Comparison of ENCODE assay signal across 8 cellular contexts in the genomic region with DNA sequence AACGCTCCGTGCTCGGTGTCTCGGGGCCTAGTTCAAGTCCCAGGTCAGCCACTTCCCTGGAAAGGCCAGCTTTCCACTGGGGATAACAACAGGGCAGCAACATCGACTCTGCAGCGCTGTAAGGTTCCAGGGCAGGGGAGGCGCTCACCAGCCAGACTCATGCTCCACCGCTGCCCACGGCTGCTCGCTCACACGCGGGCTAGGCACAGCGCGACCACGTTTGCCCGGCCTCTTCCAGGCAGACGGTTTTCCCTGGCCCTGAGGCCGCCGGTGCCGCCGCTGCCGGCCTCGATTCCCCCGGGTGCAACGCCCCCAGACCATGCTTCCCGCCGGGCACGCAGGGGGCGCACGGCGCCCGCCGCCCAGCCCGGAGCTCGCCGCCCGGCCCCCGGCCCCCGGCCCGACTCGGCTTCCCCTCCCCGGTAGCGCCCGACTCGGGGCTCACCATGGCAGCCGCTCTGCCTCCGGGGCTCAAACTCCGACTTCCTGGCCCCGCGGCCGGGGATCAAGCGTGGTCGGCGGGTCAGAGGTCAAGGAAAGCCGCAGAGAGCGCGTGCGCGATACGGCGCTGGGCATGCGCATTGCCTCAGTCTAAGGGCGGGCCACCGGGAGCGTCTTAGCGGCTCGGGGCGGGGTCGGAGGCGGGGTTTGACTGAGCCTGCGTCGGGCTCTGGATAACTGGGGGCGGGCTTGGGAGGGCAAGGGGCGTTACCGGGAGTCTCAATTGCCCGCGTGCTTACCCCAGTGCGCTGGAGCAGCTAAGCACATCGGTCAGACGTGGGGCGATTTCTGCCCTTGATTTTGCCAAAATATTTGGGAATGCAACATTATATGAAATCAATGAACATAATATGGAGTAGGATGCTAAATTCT. TPM values are rescaled to one million over a fixed set of nuclear protein-coding genes. Genes with fewer than 3 reads are reported as not detected.
DNase-seq lines count a peak whose midpoint lies in the region; ATAC-seq and TF ChIP-seq lines count a peak whose summit lies in the region.

A gene (minus strand): TSS at position 535 of the 873 bp plus-strand sequence. CDS start 87 bp downstream, at position 448.

- no peaks in the 10 kb centered on the region for H3K27me3 Mint-ChIP-seq in activated naive CD4-positive, alpha-beta T cell treated with anti-CD3 and anti-CD28 coated beads, Interleukin-2, amount 50 U/mL, for 24 hours
- H3K27me3 Mint-ChIP-seq in glutamatergic neuron (ENCODE audit: unreplicated experiment) (peaks cover 3% of the 10 kb centered on the region), osteocyte (ENCODE audit: unreplicated experiment) (no peaks in the 10 kb centered on the region)

- DNase-seq in GM10266 (ENCODE audit: extremely low spot score) (peak; percentile 99), NCI-H1092 treated with DMSO at 0.1 percent for 48 hours (lab: John Stamatoyannopoulos, UW) (peak; percentile 96), glutamatergic neuron (peak; percentile 99), osteocyte (ENCODE audit: extremely low spot score, unreplicated experiment) (peak; percentile 97), thoracic aorta (ENCODE audit: low spot score) (peak; percentile 92)

- H3K27ac ChIP-seq in thoracic aorta, result peak within 1 kb of the TSS; percentile 64 to 78

- TF ChIP-seq CTCF in GM10266 (IDR thresholded peaks at IDR 0.05; ENCODE audit: control insufficient read depth, insufficient read depth, low read depth, missing control alignments) (no peak), glutamatergic neuron (IDR thresholded peaks at IDR 0.05; ENCODE audit: partially characterized antibody, unreplicated experiment) (no peak), osteocyte (IDR thresholded peaks at IDR 0.05) (peak; percentile 35), thoracic aorta (IDR thresholded peaks at IDR 0.05) (no peak)

- peak; percentile 88 for ATAC-seq in HG02623 (IDR thresholded peaks at IDR 0.05; ENCODE audit: unreplicated experiment)
- peak; percentile 94 for ATAC-seq in SK-N-SH treated with all-trans-retinoic acid at 6 μM for 48 hours
- peak; percentile 86 for ATAC-seq in thoracic aorta (ENCODE audit: insufficient number of reproducible peaks, low FRiP score, low read depth)

- H3K4me1 ChIP-seq in thoracic aorta (ENCODE audit: control insufficient read depth in 1 of 2, low read depth in 2 of 2), result peaks cover 6 to 30% of the 10 kb centered on the region in 2 donors

- H3K36me3 ChIP-seq in thoracic aorta, result no peaks in the 10 kb centered on the region

- H3K4me1 Mint-ChIP-seq in activated naive CD4-positive, alpha-beta T cell treated with anti-CD3 and anti-CD28 coated beads, Interleukin-2, amount 50 U/mL, for 24 hours, result peaks cover 21% of the 10 kb centered on the region
- H3K4me1 Mint-ChIP-seq in glutamatergic neuron (ENCODE audit: low read depth, unreplicated experiment) (peaks cover 3% of the 10 kb centered on the region), osteocyte (ENCODE audit: unreplicated experiment) (peaks cover 15% of the 10 kb centered on the region)

- peak within 1 kb of the TSS; percentile 97 for H3K27ac Mint-ChIP-seq in activated naive CD4-positive, alpha-beta T cell treated with anti-CD3 and anti-CD28 coated beads, Interleukin-2, amount 50 U/mL, for 24 hours
- peak within 1 kb of the TSS; percentile 34 for H3K27ac Mint-ChIP-seq in glutamatergic neuron (ENCODE audit: unreplicated experiment)
- peak within 1 kb of the TSS; percentile 80 for H3K27ac Mint-ChIP-seq in osteocyte (ENCODE audit: unreplicated experiment)

- H3K9me3 Mint-ChIP-seq in activated naive CD4-positive, alpha-beta T cell treated with anti-CD3 and anti-CD28 coated beads, Interleukin-2, amount 50 U/mL, for 24 hours, result no peaks in the 10 kb centered on the region
- H3K9me3 Mint-ChIP-seq in glutamatergic neuron (ENCODE audit: unreplicated experiment), result peaks cover 4% of the 10 kb centered on the region
- no peaks in the 10 kb centered on the region for H3K9me3 Mint-ChIP-seq in osteocyte (ENCODE audit: unreplicated experiment)

- H3K4me3 ChIP-seq in thoracic aorta, result peak within 1 kb of the TSS; percentile 86

- no peaks in the 10 kb centered on the region for H3K27me3 ChIP-seq in thoracic aorta (replicated peaks; ENCODE audit: insufficient read depth)

- peak within 1 kb of the TSS; percentile 95 for H3K4me3 Mint-ChIP-seq in activated naive CD4-positive, alpha-beta T cell treated with anti-CD3 and anti-CD28 coated beads, Interleukin-2, amount 50 U/mL, for 24 hours
- peak within 1 kb of the TSS; percentile 89 for H3K4me3 Mint-ChIP-seq in glutamatergic neuron (ENCODE audit: unreplicated experiment)
- H3K4me3 Mint-ChIP-seq in osteocyte (ENCODE audit: unreplicated experiment), result peak within 1 kb of the TSS; percentile 86

- no peaks in the 10 kb centered on the region for H3K36me3 Mint-ChIP-seq in activated naive CD4-positive, alpha-beta T cell treated with anti-CD3 and anti-CD28 coated beads, Interleukin-2, amount 50 U/mL, for 24 hours
- H3K36me3 Mint-ChIP-seq in glutamatergic neuron (ENCODE audit: unreplicated experiment), result no peaks in the 10 kb centered on the region
- no peaks in the 10 kb centered on the region for H3K36me3 Mint-ChIP-seq in osteocyte (ENCODE audit: unreplicated experiment)

- H3K9me3 ChIP-seq in thoracic aorta, result no peaks in the 10 kb centered on the region

TF ChIP-seq in SK-N-SH treated with all-trans-retinoic acid at 6 μM for 48 hours, 23 proteins besides CTCF, POLR2A, EP300 and RAD21:
- TF ChIP-seq GLIS3 (CRISPR knock-in tag; IDR thresholded peaks at IDR 0.05) (no peak), TCF4 (CRISPR knock-in tag; IDR thresholded peaks at IDR 0.05; ENCODE audit: borderline replicate concordance) (no peak), ARNTL (CRISPR knock-in tag; IDR thresholded peaks at IDR 0.05; ENCODE audit: borderline replicate concordance, low read depth) (no peak), ESRRG (CRISPR knock-in tag; IDR thresholded peaks at IDR 0.05) (no peak)
- TF ChIP-seq, protein P1, sequence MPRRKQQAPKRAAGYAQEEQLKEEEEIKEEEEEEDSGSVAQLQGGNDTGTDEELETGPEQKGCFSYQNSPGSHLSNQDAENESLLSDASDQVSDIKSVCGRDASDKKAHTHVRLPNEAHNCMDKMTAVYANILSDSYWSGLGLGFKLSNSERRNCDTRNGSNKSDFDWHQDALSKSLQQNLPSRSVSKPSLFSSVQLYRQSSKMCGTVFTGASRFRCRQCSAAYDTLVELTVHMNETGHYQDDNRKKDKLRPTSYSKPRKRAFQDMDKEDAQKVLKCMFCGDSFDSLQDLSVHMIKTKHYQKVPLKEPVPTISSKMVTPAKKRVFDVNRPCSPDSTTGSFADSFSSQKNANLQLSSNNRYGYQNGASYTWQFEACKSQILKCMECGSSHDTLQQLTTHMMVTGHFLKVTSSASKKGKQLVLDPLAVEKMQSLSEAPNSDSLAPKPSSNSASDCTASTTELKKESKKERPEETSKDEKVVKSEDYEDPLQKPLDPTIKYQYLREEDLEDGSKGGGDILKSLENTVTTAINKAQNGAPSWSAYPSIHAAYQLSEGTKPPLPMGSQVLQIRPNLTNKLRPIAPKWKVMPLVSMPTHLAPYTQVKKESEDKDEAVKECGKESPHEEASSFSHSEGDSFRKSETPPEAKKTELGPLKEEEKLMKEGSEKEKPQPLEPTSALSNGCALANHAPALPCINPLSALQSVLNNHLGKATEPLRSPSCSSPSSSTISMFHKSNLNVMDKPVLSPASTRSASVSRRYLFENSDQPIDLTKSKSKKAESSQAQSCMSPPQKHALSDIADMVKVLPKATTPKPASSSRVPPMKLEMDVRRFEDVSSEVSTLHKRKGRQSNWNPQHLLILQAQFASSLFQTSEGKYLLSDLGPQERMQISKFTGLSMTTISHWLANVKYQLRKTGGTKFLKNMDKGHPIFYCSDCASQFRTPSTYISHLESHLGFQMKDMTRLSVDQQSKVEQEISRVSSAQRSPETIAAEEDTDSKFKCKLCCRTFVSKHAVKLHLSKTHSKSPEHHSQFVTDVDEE (CRISPR knock-in tag; IDR thresholded peaks at IDR 0.05), result no peak
- TF ChIP-seq, protein P2, sequence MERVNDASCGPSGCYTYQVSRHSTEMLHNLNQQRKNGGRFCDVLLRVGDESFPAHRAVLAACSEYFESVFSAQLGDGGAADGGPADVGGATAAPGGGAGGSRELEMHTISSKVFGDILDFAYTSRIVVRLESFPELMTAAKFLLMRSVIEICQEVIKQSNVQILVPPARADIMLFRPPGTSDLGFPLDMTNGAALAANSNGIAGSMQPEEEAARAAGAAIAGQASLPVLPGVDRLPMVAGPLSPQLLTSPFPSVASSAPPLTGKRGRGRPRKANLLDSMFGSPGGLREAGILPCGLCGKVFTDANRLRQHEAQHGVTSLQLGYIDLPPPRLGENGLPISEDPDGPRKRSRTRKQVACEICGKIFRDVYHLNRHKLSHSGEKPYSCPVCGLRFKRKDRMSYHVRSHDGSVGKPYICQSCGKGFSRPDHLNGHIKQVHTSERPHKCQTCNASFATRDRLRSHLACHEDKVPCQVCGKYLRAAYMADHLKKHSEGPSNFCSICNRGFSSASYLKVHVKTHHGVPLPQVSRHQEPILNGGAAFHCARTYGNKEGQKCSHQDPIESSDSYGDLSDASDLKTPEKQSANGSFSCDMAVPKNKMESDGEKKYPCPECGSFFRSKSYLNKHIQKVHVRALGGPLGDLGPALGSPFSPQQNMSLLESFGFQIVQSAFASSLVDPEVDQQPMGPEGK (CRISPR knock-in tag; IDR thresholded peaks at IDR 0.05; ENCODE audit: borderline replicate concordance), result no peak

RNA-seq across cellular contexts. Expression of the gene that starts here (rescaled TPM):
- total RNA-seq in glutamatergic neuron (ENCODE audit: unreplicated experiment) (33.1 TPM), osteocyte (21.0 and 23.7 TPM in 2 replicates), thoracic aorta (10 to 100 TPM; 18.4 to 21.1 TPM)

Comparison
In these comparisons a context has a peak if more than half of its experiments do, and no peak if none do; other contexts are left out.
1. Peak in every context shown above with its lines: DNase-seq, ATAC-seq, H3K4me3 ChIP-seq and H3K27ac ChIP-seq.
2. H3K27ac Mint-ChIP-seq: peak in every context shown above with its lines; median percentile 97 in activated naive CD4-positive, alpha-beta T cell treated with anti-CD3 and anti-CD28 coated beads, Interleukin-2, amount 50 U/mL, for 24 hours; 80 in osteocyte; 34 in glutamatergic neuron.